In genomic region chr10:86439544-86439943, GRCh38 we compare ENCODE assay signal across 9 cellular contexts.
DNase-seq lines count a peak whose midpoint lies in the region; ATAC-seq, FAIRE-seq and TF ChIP-seq lines count a peak whose summit lies in the region.
"Had no signal": no experiment of that assay in that cellular context is flagged by ENCODE, and none has a peak within 500 bp of the region (broad histone marks: within the 10 kb centered on the region; RNA-seq: fewer than 3 reads in every experiment).

No MANE protein-coding gene starts in this region.

- H4K20me1 ChIP-seq in SU-DHL-6 (ENCODE audit: low read depth, low read length): no peaks in the 10 kb centered on the region
- H4K20me1 ChIP-seq in smooth muscle cell (ENCODE audit: low read depth): no peaks in the 10 kb centered on the region

- no peak for TF ChIP-seq POLR2A in heart left ventricle (IDR thresholded peaks at IDR 0.05)

- 7 to 24% (median 17%) methylated on average over 1 of the region's 1 CpG for WGBS in heart left ventricle, 4 donors
- WGBS in smooth muscle cell (ENCODE audit: low lambda C conversion rate): 21% methylated on average over 1 of the region's 1 CpG

- H2AFZ ChIP-seq in SU-DHL-6 (ENCODE audit: low read depth, low read length, severe bottlenecking): no peak overlapping the region
- H2AFZ ChIP-seq in smooth muscle cell (ENCODE audit: low read depth): no peak overlapping the region

- H3K79me2 ChIP-seq in SU-DHL-6 (ENCODE audit: insufficient read depth, low read length) (peaks cover 7% of the 10 kb centered on the region), smooth muscle cell (ENCODE audit: low read depth) (no peaks in the 10 kb centered on the region)

- H3K4me3 ChIP-seq in SU-DHL-6 (ENCODE audit: insufficient read depth, low read length, poor library complexity, severe bottlenecking) (no peak overlapping the region), heart left ventricle (no peak overlapping the region), smooth muscle cell (no peak overlapping the region)

- H3K9ac ChIP-seq in SU-DHL-6 (ENCODE audit: low read length): 0 out of 2 replicates have a peak overlapping the region, but pooled peaks have one; percentile 8
- peak overlapping the region; percentile 32 for H3K9ac ChIP-seq in smooth muscle cell (ENCODE audit: low read depth)
- H3K9ac ChIP-seq: KMS-11 had no signal

- TF ChIP-seq CTCF in SU-DHL-6 (IDR thresholded peaks at IDR 0.05; ENCODE audit: insufficient read depth, low read length, poor library complexity, severe bottlenecking) (no peak), heart left ventricle (IDR thresholded peaks at IDR 0.05) (no peak), smooth muscle cell (IDR thresholded peaks at IDR 0.05; ENCODE audit: borderline replicate concordance, insufficient read depth, poor library complexity, severe bottlenecking) (no peak), D721Med (IDR thresholded peaks at IDR 0.05; ENCODE audit: insufficient read depth, missing control alignments) (no peak)

- intact Hi-C loops in heart left ventricle (cut with DNase I): no loop called here

- FAIRE-seq in D721Med (lab: Jason Lieb, UNC): no peak

- H3K9me3 ChIP-seq in SU-DHL-6 (ENCODE audit: insufficient read depth, low read length): no peaks in the 10 kb centered on the region
- H3K9me3 ChIP-seq in heart left ventricle: no peaks in the 10 kb centered on the region
- no peaks in the 10 kb centered on the region for H3K9me3 ChIP-seq in smooth muscle cell (replicated peaks; ENCODE audit: low read depth)

- H3K36me3 ChIP-seq in SU-DHL-6 (ENCODE audit: low read length): peaks cover 80% of the 10 kb centered on the region
- peaks cover 0 to 100% (median 97%) of the 10 kb centered on the region in 9 donors for H3K36me3 ChIP-seq in heart left ventricle
- H3K36me3 ChIP-seq in smooth muscle cell (ENCODE audit: low read depth): peaks cover 22% of the 10 kb centered on the region

- H3K27ac ChIP-seq in SU-DHL-6 (ENCODE audit: low read depth, low read length): peak overlapping the region; percentile 70; the same call in 1 of the 2 replicates
- peak overlapping the region in 1 of 12 donors; percentile 35 for H3K27ac ChIP-seq in heart left ventricle
- peak overlapping the region; percentile 98 for H3K27ac ChIP-seq in smooth muscle cell (ENCODE audit: low read depth)
- H3K27ac ChIP-seq: foreskin keratinocyte, KMS-11 had no signal

- H3K4me1 ChIP-seq in heart left ventricle (peaks cover 0 to 25% (median 0%) of the 10 kb centered on the region in 12 donors), smooth muscle cell (ENCODE audit: low read depth) (no peaks in the 10 kb centered on the region)
- H3K4me1 ChIP-seq: foreskin keratinocyte had no signal

- H3K4me2 ChIP-seq in SU-DHL-6 (ENCODE audit: low read depth, low read length, poor library complexity, severe bottlenecking) (no peak overlapping the region), smooth muscle cell (no peak overlapping the region)
- H3K4me2 ChIP-seq: KMS-11 had no signal

- peaks cover 38% of the 10 kb centered on the region for H3F3A ChIP-seq in SU-DHL-6 (ENCODE audit: insufficient read depth)
- peaks cover 9% of the 10 kb centered on the region for H3F3A ChIP-seq in smooth muscle cell (ENCODE audit: low read depth)

- ATAC-seq in heart left ventricle: peak in 3 of 4 donors; percentile 52 to 56 (median 56)
- ATAC-seq in HG02852 (IDR thresholded peaks at IDR 0.05; ENCODE audit: unreplicated experiment): no peak
- ATAC-seq in HG02678 (IDR thresholded peaks at IDR 0.05; ENCODE audit: unreplicated experiment): no peak
- ATAC-seq: foreskin keratinocyte had no signal

- H3K9me2 ChIP-seq in SU-DHL-6 (replicated peaks; ENCODE audit: insufficient read depth, low read length): no peaks in the 10 kb centered on the region

- H3K27me3 ChIP-seq in SU-DHL-6 (ENCODE audit: low read length) (no peaks in the 10 kb centered on the region), heart left ventricle (no peaks in the 10 kb centered on the region), smooth muscle cell (ENCODE audit: low read depth) (no peaks in the 10 kb centered on the region)
- H3K27me3 ChIP-seq: foreskin keratinocyte had no signal

- peak; percentile 35 for DNase-seq in H4 (ENCODE audit: low spot score)
- peak in 4 of 5 donors; percentile 37 to 65 (median 52) for DNase-seq in heart left ventricle
- DNase-seq in smooth muscle cell (lab: John Stamatoyannopoulos, UW; ENCODE audit: unreplicated experiment): no peak
- DNase-seq in D721Med (ENCODE audit: insufficient read length, low spot score): no peak

Comparison
In these comparisons a context has a peak if more than half of its experiments do, and no peak if none do; other contexts are left out.
1. DNase-seq: peak in H4 (single experiment) and heart left ventricle (4 of 5); none in smooth muscle cell (single experiment) and D721Med (single experiment).
2. ATAC-seq: peak in heart left ventricle (3 of 4); none in HG02852 (single experiment) and HG02678 (single experiment).